ENCODE assay signal across 40 cellular contexts in the genomic region with DNA sequence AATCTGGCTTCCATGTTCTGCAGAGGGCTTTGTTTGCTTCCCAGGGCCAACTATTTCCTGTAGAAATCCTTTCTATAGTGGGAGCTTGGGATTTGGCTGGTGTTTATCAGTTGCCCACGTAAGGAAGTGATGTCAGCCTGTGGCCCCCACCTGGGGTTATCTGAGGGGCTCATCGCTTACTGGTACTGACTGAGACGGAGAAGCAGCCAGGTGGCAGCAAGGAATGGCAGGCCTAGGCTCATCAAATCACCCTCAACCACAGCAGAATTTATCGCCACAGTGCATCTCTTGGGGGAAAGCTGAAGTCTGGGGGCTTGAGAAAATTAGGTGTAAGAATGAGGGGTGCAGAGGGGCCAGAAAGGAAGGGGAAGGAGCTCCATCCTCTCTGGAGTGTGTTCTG. TPM values are rescaled to one million over a fixed set of nuclear protein-coding genes. Genes with fewer than 3 reads are reported as not detected.
"Had no signal": no experiment of that assay in that cellular context is flagged by ENCODE, and none has a peak within 500 bp of the region (broad histone marks: within the 10 kb centered on the region; RNA-seq: fewer than 3 reads in every experiment).

No MANE protein-coding gene starts in this region.

- H3K4me1 Mint-ChIP-seq: nephron had no signal

- H3K4me3 Mint-ChIP-seq: activated B cell treated with CpG ODN at 0.5 μM for 24 hours; activated CD8-positive, alpha-beta T cell treated with anti-CD3 and anti-CD28 coated beads for 36 hours; activated T-cell treated with anti-CD3 and anti-CD28 coated beads, Interleukin-2, amount 50 U/mL, for 4 hours; activated T-helper 17 cell treated with anti-CD3 and anti-CD28 coated beads, Interleukin-2, amount 50 U/mL, for 72 hours; effector memory CD8-positive, alpha-beta T cell; nephron had no signal

- H3K36me3 ChIP-seq: brain microvascular endothelial cell, left lung, lower lobe of right lung, neutrophil, right lobe of liver, thyroid gland, upper lobe of left lung had no signal

- DNase-seq: activated B cell treated with CpG ODN at 0.5 μM for 24 hours; activated CD4-positive, alpha-beta T cell treated with anti-CD3 and anti-CD28 coated beads, Interleukin-2, amount 50 U/mL, for 1 hour; activated CD8-positive, alpha-beta T cell treated with anti-CD3 and anti-CD28 coated beads for 36 hours; activated gamma-delta T cell treated with Interleukin-2 at 50 U/mL for 16 hours; activated naive CD4-positive, alpha-beta T cell treated with anti-CD3 and anti-CD28 coated beads, Interleukin-2, amount 50 U/mL, for 16 hours; activated T-cell treated with anti-CD3 and anti-CD28 coated beads, Interleukin-2, amount 50 U/mL, for 4 hours; amniotic stem cell; brain microvascular endothelial cell; caudate nucleus; cortex of kidney; effector memory CD8-positive, alpha-beta T cell; head of caudate nucleus; hippocampal formation; left lung; lower lobe of right lung; mesenchymal stem cell; mucosa of descending colon; right lobe of liver; stimulated activated CD4-positive, alpha-beta T cell treated with anti-CD3 and anti-CD28 coated beads, Interleukin-12 subunit alpha, Interleukin-12 subunit beta, amount 100 ng/mL, for 4 hours; stimulated activated CD4-positive, alpha-beta T cell treated with anti-CD3 and anti-CD28 coated beads, Interleukin-4, amount 100 ng/mL, for 1 hour; stimulated activated naive CD8-positive, alpha-beta T cell treated with anti-CD3 and anti-CD28 coated beads, Interleukin-15, amount 100 ng/mL, for 72 hours; substantia nigra; T-helper 2 cell; thyroid gland; upper lobe of left lung had no signal

- ATAC-seq: activated CD8-positive, alpha-beta T cell treated with anti-CD3 and anti-CD28 coated beads for 36 hours; activated T-cell treated with anti-CD3 and anti-CD28 coated beads, Interleukin-2, amount 50 U/mL, for 4 hours; activated T-helper 17 cell treated with anti-CD3 and anti-CD28 coated beads, Interleukin-2, amount 50 U/mL, for 72 hours; effector memory CD8-positive, alpha-beta T cell; left lung; lower lobe of right lung; mucosa of descending colon; right lobe of liver; stimulated activated naive CD8-positive, alpha-beta T cell treated with anti-CD3 and anti-CD28 coated beads, Interleukin-15, amount 100 ng/mL, for 72 hours had no signal

- H3K9me3 Mint-ChIP-seq: activated B cell treated with CpG ODN at 0.5 μM for 24 hours; effector memory CD8-positive, alpha-beta T cell had no signal

- H3K27ac Mint-ChIP-seq: activated B cell treated with CpG ODN at 0.5 μM for 24 hours; activated CD8-positive, alpha-beta T cell treated with anti-CD3 and anti-CD28 coated beads for 36 hours; activated T-helper 17 cell treated with anti-CD3 and anti-CD28 coated beads, Interleukin-2, amount 50 U/mL, for 72 hours; effector memory CD8-positive, alpha-beta T cell; nephron; progenitor cell of endocrine pancreas; stimulated activated naive CD8-positive, alpha-beta T cell treated with anti-CD3 and anti-CD28 coated beads, Interleukin-15, amount 100 ng/mL, for 72 hours had no signal

- H3K27me3 ChIP-seq: left lung, neutrophil, right lobe of liver, thyroid gland, upper lobe of left lung had no signal

- H3K27ac ChIP-seq: brain microvascular endothelial cell, left lung, lower lobe of right lung, neutrophil, right lobe of liver, skin epidermis, thyroid gland, upper lobe of left lung had no signal

- H3K4me1 ChIP-seq: left lung, lower lobe of right lung, right lobe of liver, thyroid gland, upper lobe of left lung had no signal

- H3K4me3 ChIP-seq: left lung, lower lobe of right lung, mucosa of descending colon, right lobe of liver, skin epidermis, thyroid gland, upper lobe of left lung had no signal

- FAIRE-seq: astrocyte, endothelial cell of umbilical vein had no signal

- H3K9me3 ChIP-seq: left lung, lower lobe of right lung, mucosa of descending colon, neutrophil, right lobe of liver, thyroid gland, upper lobe of left lung had no signal

RNA-seq across cellular contexts. Expression of gene CCR9, which starts 14.5 kb away (rescaled TPM):
- total RNA-seq: activated T-cell treated with anti-CD3 and anti-CD28 coated beads, Interleukin-2, amount 50 U/mL, for 4 hours; astrocyte; chondrocyte; endothelial cell of umbilical vein; fibroblast of lung; fibroblast of villous mesenchyme; kidney epithelial cell; lower lobe of right lung; myocyte; osteocyte; progenitor cell of endocrine pancreas; renal cortical epithelial cell; thyroid gland had no signal
- polyA plus RNA-seq: endothelial cell of umbilical vein, esophagus, fibroblast of lung had no signal
